ENCODE assay signal across 9 cellular contexts in the genomic region with DNA sequence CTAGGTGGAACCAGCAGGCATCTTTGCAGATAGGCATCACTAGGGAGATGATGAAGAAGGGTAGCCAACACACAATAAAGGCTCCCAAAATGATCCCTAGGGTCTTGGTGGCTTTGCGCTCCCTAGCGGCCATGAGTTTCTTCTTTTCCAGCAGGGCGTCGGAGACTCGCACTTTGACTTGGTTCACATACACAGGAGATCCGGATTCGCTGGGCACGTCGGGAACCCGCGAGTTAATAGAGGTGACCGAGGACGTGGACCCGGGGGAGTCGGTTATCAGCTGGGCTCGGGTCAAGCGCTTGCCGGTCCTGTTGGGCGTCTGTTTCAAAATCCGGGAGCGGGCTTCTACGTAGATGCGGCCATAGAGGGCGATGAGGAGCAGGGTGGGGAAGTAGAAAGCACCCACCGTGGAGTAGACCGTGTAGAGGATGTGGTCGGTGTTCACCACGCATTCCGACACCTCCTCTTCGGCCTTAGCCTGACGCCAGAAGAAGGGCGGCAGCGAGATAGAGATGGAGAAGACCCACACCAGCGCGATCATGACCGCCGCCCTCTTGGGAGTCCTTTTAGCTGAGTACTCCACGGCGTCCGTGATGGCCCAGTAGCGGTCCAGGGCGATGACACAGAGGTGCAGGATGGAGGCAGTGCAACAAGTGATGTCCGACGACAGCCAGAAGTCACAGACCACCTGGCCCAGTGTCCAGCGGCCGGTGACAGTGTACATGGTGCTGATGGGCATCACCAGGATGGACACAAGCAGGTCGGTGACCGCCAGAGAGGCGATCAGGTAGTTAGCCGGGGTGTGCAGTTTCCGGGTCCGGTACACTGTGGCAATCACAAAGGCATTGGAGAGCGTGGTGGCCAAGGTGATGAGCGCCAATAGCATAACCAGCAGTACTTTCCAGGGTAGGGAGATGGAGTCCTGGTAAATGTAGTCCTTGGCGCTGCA. TPM values are rescaled to one million over a fixed set of nuclear protein-coding genes. Genes with fewer than 3 reads are reported as not detected.
DNase-seq lines count a peak whose midpoint lies in the region; ATAC-seq and TF ChIP-seq lines count a peak whose summit lies in the region.
"Had no signal": no experiment of that assay in that cellular context is flagged by ENCODE, and none has a peak within 500 bp of the region (broad histone marks: within the 10 kb centered on the region; RNA-seq: fewer than 3 reads in every experiment).

No MANE protein-coding gene starts in this region.

- TF ChIP-seq POLR2A in testis (IDR thresholded peaks at IDR 0.05) = no peak

- peaks cover 9% of the 10 kb centered on the region for H3K4me1 Mint-ChIP-seq in T-helper 1 cell treated with Interleukin-12 subunit alpha and Interleukin-12 subunit beta and Interleukin-4 antibody, amounts not matched to agents 30 μg/mL and 1 μg/mL, for 36 hours (ENCODE audit: low read depth)

- H3K4me1 ChIP-seq in lower lobe of right lung = peaks cover 29% of the 10 kb centered on the region
- peaks cover 4% of the 10 kb centered on the region for H3K4me1 ChIP-seq in testis

- H3K9me3 ChIP-seq in lower lobe of right lung (no peaks in the 10 kb centered on the region), testis (no peaks in the 10 kb centered on the region)

- peaks cover 3% of the 10 kb centered on the region for H3K36me3 Mint-ChIP-seq in T-helper 1 cell treated with Interleukin-12 subunit alpha and Interleukin-12 subunit beta and Interleukin-4 antibody, amounts not matched to agents 30 μg/mL and 1 μg/mL, for 36 hours (ENCODE audit: low read depth)

- intact Hi-C loops in lower lobe of right lung (cut with DNase I) (no loop called here), testis (cut with DNase I; ENCODE audit: low total_unique reads) (no loop called here)

- no peak for TF ChIP-seq CTCF in lower lobe of right lung (IDR thresholded peaks at IDR 0.05)
- peak in 1 of 3 experiments; percentile 18 for TF ChIP-seq CTCF in testis (IDR thresholded peaks at IDR 0.05)

- no peak for ATAC-seq in lower lobe of right lung
- no peak for ATAC-seq in GM18511 (IDR thresholded peaks at IDR 0.05; ENCODE audit: unreplicated experiment)
- no peak for ATAC-seq in GM18909 (IDR thresholded peaks at IDR 0.05; ENCODE audit: poor library complexity, unreplicated experiment)

- WGBS in testis, 2 donors = 4 to 10% methylated on average over 41 to 54 of the region's 55 CpGs

- H3K27ac Mint-ChIP-seq in T-helper 1 cell treated with Interleukin-12 subunit alpha and Interleukin-12 subunit beta and Interleukin-4 antibody, amounts not matched to agents 30 μg/mL and 1 μg/mL, for 36 hours = no peak overlapping the region

- H3K36me3 ChIP-seq in lower lobe of right lung (no peaks in the 10 kb centered on the region), testis (ENCODE audit: low read depth, missing control alignments) (no peaks in the 10 kb centered on the region)

- peaks cover 49% of the 10 kb centered on the region for H3K27me3 ChIP-seq in lower lobe of right lung (ENCODE audit: low read depth)
- no peaks in the 10 kb centered on the region for H3K27me3 ChIP-seq in testis

- H3K9me3 Mint-ChIP-seq in T-helper 1 cell treated with Interleukin-12 subunit alpha and Interleukin-12 subunit beta and Interleukin-4 antibody, amounts not matched to agents 30 μg/mL and 1 μg/mL, for 36 hours = peaks cover 9% of the 10 kb centered on the region

- H3K4me3 ChIP-seq in lower lobe of right lung (peak overlapping the region; percentile 34), testis (peak overlapping the region; percentile 49 to 56)

- peaks cover 61% of the 10 kb centered on the region for H3K27me3 Mint-ChIP-seq in T-helper 1 cell treated with Interleukin-12 subunit alpha and Interleukin-12 subunit beta and Interleukin-4 antibody, amounts not matched to agents 30 μg/mL and 1 μg/mL, for 36 hours (ENCODE audit: low read depth)

- H3K4me3 Mint-ChIP-seq in T-helper 1 cell treated with Interleukin-12 subunit alpha and Interleukin-12 subunit beta and Interleukin-4 antibody, amounts not matched to agents 30 μg/mL and 1 μg/mL, for 36 hours = peak overlapping the region; percentile 23

- no peak overlapping the region for H3K27ac ChIP-seq in lower lobe of right lung
- no peak overlapping the region for H3K27ac ChIP-seq in testis

- DNase-seq in T-helper 1 cell = no peak
- peak; percentile 76 for DNase-seq in dermis blood vessel endothelial cell
- DNase-seq in lower lobe of right lung = peak; percentile 36
- peak; percentile 46 for DNase-seq in testis
- no peak for DNase-seq in ureter (ENCODE audit: low spot score)

RNA-seq across cellular contexts. Expression of a gene that starts 0.7 kb away (rescaled TPM):
- total RNA-seq in dermis blood vessel endothelial cell (6.1 and 11.7 TPM in 2 replicates), lower lobe of right lung (0.18 TPM), testis (1 to 10 TPM; 2.5 to 4.7 TPM), ureter (1.9 TPM)
- 0.80 TPM for polyA plus RNA-seq in testis (ENCODE audit: insufficient read depth, low read depth, low replicate concordance)
- total RNA-seq: M059J had no signal

Comparison
In these comparisons a context has a peak if more than half of its experiments do, and no peak if none do; other contexts are left out.
1. DNase-seq: peak in dermis blood vessel endothelial cell (single experiment), lower lobe of right lung (single experiment) and testis (single experiment); none in T-helper 1 cell (0 of 5) and ureter (single experiment).